Comparison of ENCODE assay signal across 8 cellular contexts in genomic region chr20:19973920-19974620, GRCh38. TPM values are rescaled to one million over a fixed set of nuclear protein-coding genes. Genes with fewer than 3 reads are reported as not detected.
DNase-seq lines count a peak whose midpoint lies in the region; ATAC-seq and TF ChIP-seq lines count a peak whose summit lies in the region.

No MANE protein-coding gene starts in this region.

- WGBS in sigmoid colon, 2 donors, result 63 to 70% methylated on average over 8 of the region's 8 CpGs

- H3K9me2 ChIP-seq in MM.1S (replicated peaks; ENCODE audit: insufficient read depth, low read length), result no peaks in the 10 kb centered on the region

- H3K9me3 ChIP-seq in sigmoid colon (no peaks in the 10 kb centered on the region), MM.1S (replicated peaks; ENCODE audit: insufficient read depth, low read length) (no peaks in the 10 kb centered on the region)

- no peaks in the 10 kb centered on the region; the same call in 1 of the 2 replicates for H4K20me1 ChIP-seq in MM.1S (ENCODE audit: insufficient read depth, low read length)

- H3K4me1 ChIP-seq in sigmoid colon, result peaks cover 0 to 58% (median 44%) of the 10 kb centered on the region in 4 donors
- H3K4me1 ChIP-seq in MM.1S (ENCODE audit: low read length), result peaks cover 7% of the 10 kb centered on the region

- no peak for TF ChIP-seq CTCF in sigmoid colon (IDR thresholded peaks at IDR 0.05)
- no peak for TF ChIP-seq CTCF in MM.1S (IDR thresholded peaks at IDR 0.05; ENCODE audit: low read length)

- intact Hi-C loops in left ventricle myocardium superior (cut with micrococcal nuclease), result no loop called here
- intact Hi-C loops in sigmoid colon (cut with DNase I), result loop anchor here (2.0 to 5.0 kb wide), 2 partner anchors 37 to 85 kb away; no protein-coding TSS in a partner anchor

- H3K27me3 ChIP-seq in sigmoid colon (no peaks in the 10 kb centered on the region), MM.1S (replicated peaks; ENCODE audit: insufficient read depth, low read length) (peaks cover 89% of the 10 kb centered on the region)

- peaks cover 0 to 9% (median 1%) of the 10 kb centered on the region in 4 donors for H3K36me3 ChIP-seq in sigmoid colon
- H3K36me3 ChIP-seq in MM.1S (replicated peaks; ENCODE audit: insufficient read depth, low read length), result no peaks in the 10 kb centered on the region

- ATAC-seq in left ventricle myocardium superior, result peak; percentile 36

- no peak overlapping the region for H3K4me2 ChIP-seq in MM.1S (ENCODE audit: low read depth, low read length)

- DNase-seq in GM04504 (ENCODE audit: low read depth) (peak; percentile 67), amniotic epithelial cell (ENCODE audit: low read depth) (peak; percentile 90), left ventricle myocardium superior (peak; percentile 78), sigmoid colon (peak; percentile 93), NCI-H1417 (lab: John Stamatoyannopoulos, UW) (no peak), NCI-H524 treated with DMSO at 0.1 percent for 48 hours (lab: John Stamatoyannopoulos, UW) (no peak), MM.1S (no peak), T-helper 9 cell (no peak)

- TF ChIP-seq POLR2A in sigmoid colon (IDR thresholded peaks at IDR 0.05), result no peak

- H2AFZ ChIP-seq in MM.1S (ENCODE audit: low read length), result no peak overlapping the region

- peak overlapping the region in 3 of 4 donors; percentile 56 to 66 (median 58) for H3K4me3 ChIP-seq in sigmoid colon
- H3K4me3 ChIP-seq in MM.1S (ENCODE audit: low read length), result no peak overlapping the region

- no peaks in the 10 kb centered on the region for H3K79me2 ChIP-seq in MM.1S (ENCODE audit: low read length)

- H3K27ac ChIP-seq in sigmoid colon (peak overlapping the region; percentile 87 to 97 (median 88)), MM.1S (ENCODE audit: low read length) (no peak overlapping the region)

- H3K9ac ChIP-seq in MM.1S (ENCODE audit: low read length), result no peak overlapping the region

- TF ChIP-seq EP300 in sigmoid colon (IDR thresholded peaks at IDR 0.05), result peak in 1 of 4 donors; percentile 54

- H3F3A ChIP-seq in MM.1S (ENCODE audit: insufficient read depth, low read length), result peaks cover under 1% of the 10 kb centered on the region; the same call in 1 of the 2 replicates

RNA-seq across cellular contexts. Expression of gene NAA20, which starts 43.1 kb away (rescaled TPM):
- total RNA-seq in left ventricle myocardium superior (65.0 TPM), sigmoid colon (10 to 100 TPM; 26.3 to 44.9 (median 36.2) TPM)
- 10 to 100 TPM; 58.9 to 74.2 (median 60.5) TPM for polyA plus RNA-seq in sigmoid colon

Comparison
In these comparisons a context has a peak if more than half of its experiments do, and no peak if none do; other contexts are left out.
1. DNase-seq: peak in GM04504 (single experiment), amniotic epithelial cell (single experiment), left ventricle myocardium superior (single experiment) and sigmoid colon (single experiment); none in NCI-H1417 (0 of 3), NCI-H524 treated with DMSO at 0.1 percent for 48 hours (single experiment), MM.1S (single experiment) and T-helper 9 cell (single experiment).